8 cellular contexts compared by ENCODE assay signal in genomic region chr16:81077077-81077940, GRCh38. TPM values are rescaled to one million over a fixed set of nuclear protein-coding genes. Genes with fewer than 3 reads are reported as not detected.
DNase-seq lines count a peak whose midpoint lies in the region; ATAC-seq and TF ChIP-seq lines count a peak whose summit lies in the region.

Gene C16orf46, minus strand, starts transcription at chr16:81077238. Its CDS starts 13,283 bp downstream, at chr16:81063955.

- peak; percentile 68 for ATAC-seq in CD4-positive, alpha-beta T cell (ENCODE audit: poor library complexity)
- ATAC-seq in GM19438 (IDR thresholded peaks at IDR 0.05; ENCODE audit: low read depth, unreplicated experiment) (peak; percentile 92), HG03565 (IDR thresholded peaks at IDR 0.05; ENCODE audit: unreplicated experiment) (peak; percentile 94)

- intact Hi-C loops in CD4-positive, alpha-beta T cell (cut with DNase I, micrococcal nuclease), result loop anchor here (1.0 to 10.0 kb wide), 7 partner anchors 14 to 1575 kb away; partner anchors contain the start of genes CENPN (in 2 of the 2), GCSH (in 2 of the 2), CMC2 (in 1 of the 2) and CMIP (in 1 of the 2)
- intact Hi-C loops in lower leg skin (cut with DNase I; ENCODE audit: low total_unique reads), result no loop called here

- no peaks in the 10 kb centered on the region for H3K27me3 ChIP-seq in CD4-positive, alpha-beta T cell (ENCODE audit: control insufficient read depth, insufficient read depth, low read length)
- H3K27me3 ChIP-seq in duodenal mucosa (ENCODE audit: control insufficient read depth in 1 of 2, insufficient read depth in 2 of 2, low read length in 2 of 2), result no peaks in the 10 kb centered on the region

- peak within 1 kb of the TSS; percentile 85 to 99 for H3K9ac ChIP-seq in duodenal mucosa (ENCODE audit: low read depth in 1 of 2, low read length in 2 of 2)

- H3K4me3 Mint-ChIP-seq in CD4-positive, alpha-beta T cell, result no peak within 1 kb of the TSS

- WGBS in lower leg skin, 2 donors, result 11 to 13% methylated on average over 53 to 58 of the region's 58 CpGs

- H3K27ac Mint-ChIP-seq in CD4-positive, alpha-beta T cell, result no peak within 1 kb of the TSS

- peaks cover 0 to 3% of the 10 kb centered on the region in 2 donors for H3K4me1 ChIP-seq in duodenal mucosa (ENCODE audit: control insufficient read depth in 1 of 2, insufficient read depth in 2 of 2, low read length in 2 of 2)

- H3K4me3 ChIP-seq in duodenal mucosa (ENCODE audit: low read depth in 1 of 2, low read length in 2 of 2) (peak within 1 kb of the TSS; percentile 93 to 97), lower leg skin (ENCODE audit: low read depth, poor library complexity, severe bottlenecking) (peak within 1 kb of the TSS; percentile 70)

- H3K9me3 ChIP-seq in CD4-positive, alpha-beta T cell (ENCODE audit: control insufficient read depth, low read length), result no peaks in the 10 kb centered on the region
- H3K9me3 ChIP-seq in duodenal mucosa (ENCODE audit: control insufficient read depth in 1 of 2, low read length in 2 of 2), result no peaks in the 10 kb centered on the region

- peak within 1 kb of the TSS; percentile 95 for H3K27ac ChIP-seq in CD4-positive, alpha-beta T cell (ENCODE audit: low read depth, low read length)
- peak within 1 kb of the TSS; percentile 94 for H3K27ac ChIP-seq in duodenal mucosa (ENCODE audit: low read depth, low read length)

- no peaks in the 10 kb centered on the region for H3K4me1 Mint-ChIP-seq in CD4-positive, alpha-beta T cell (ENCODE audit: low read depth)

- H3K27me3 Mint-ChIP-seq in CD4-positive, alpha-beta T cell, result no peaks in the 10 kb centered on the region

- TF ChIP-seq POLR2A in lower leg skin (IDR thresholded peaks at IDR 0.05), result no peak

- no peak for TF ChIP-seq CTCF in CD4-positive, alpha-beta T cell (IDR thresholded peaks at IDR 0.05)
- TF ChIP-seq CTCF in lower leg skin (IDR thresholded peaks at IDR 0.05), result no peak

- no peaks in the 10 kb centered on the region for H3K9me3 Mint-ChIP-seq in CD4-positive, alpha-beta T cell

- CTCF ChIA-PET in CD4-positive, alpha-beta T cell (lab: Charles Lee), result interaction anchor here (1.0 to 4.2 kb wide), 2 partner anchors 18 to 42 kb away, joined by 3 to 34 read pairs; partner anchors contain the start of gene ATMIN

- DNase-seq in CD4-positive, alpha-beta T cell, result peak; percentile 93 to 99 (median 96)
- DNase-seq in NCI-H748 treated with DMSO at 0.1 percent for 48 hours (lab: John Stamatoyannopoulos, UW), result peak; percentile 66
- DNase-seq in activated CD4-positive, alpha-beta T cell treated with anti-CD3 and anti-CD28 coated beads, Interleukin-2, amount 50 U/mL, for 48 hours, result peak; percentile 99
- peak; percentile 97 to 100 for DNase-seq in lower leg skin (ENCODE audit: low spot score in 2 of 2)
- DNase-seq in stimulated activated CD4-positive, alpha-beta T cell treated with anti-CD3 and anti-CD28 coated beads, Interleukin-4, amount 100 ng/mL, for 24 hours, result peak; percentile 98

- POLR2A ChIA-PET in CD4-positive, alpha-beta T cell (lab: Charles Lee), result interaction anchor here (1.0 to 3.8 kb wide), 7 partner anchors 11 to 1093 kb away, joined by 3 to 51 read pairs (median 7); partner anchors contain the start of genes ATMIN, CENPN, CMC2 and GAN

- no peaks in the 10 kb centered on the region for H3K36me3 ChIP-seq in duodenal mucosa (ENCODE audit: control insufficient read depth in 1 of 2, insufficient read depth in 2 of 2, low read length in 2 of 2)

- no peaks in the 10 kb centered on the region for H3K36me3 Mint-ChIP-seq in CD4-positive, alpha-beta T cell (ENCODE audit: low read depth)

RNA-seq across cellular contexts. Expression of gene C16orf46, which starts in this region (rescaled TPM):
- total RNA-seq in CD4-positive, alpha-beta T cell, result under 1 TPM in 1 of 2 experiments, not detected in 1; 0.55 TPM
- 1 to 10 TPM in 2 of 4 donors, under 1 TPM in 2; 0.54 to 2.5 (median 1.3) TPM for total RNA-seq in lower leg skin

Comparison
In these comparisons a context has a peak if more than half of its experiments do, and no peak if none do; other contexts are left out.
1. Peak in every context shown above with its lines: DNase-seq, ATAC-seq, H3K4me3 ChIP-seq and H3K27ac ChIP-seq.
2. Peak in DNase-seq, ATAC-seq and H3K27ac ChIP-seq in CD4-positive, alpha-beta T cell; RNA of the gene not detected or under 1 TPM.